9 cellular contexts compared by ENCODE assay signal in genomic region chr7:39465055-39465929, GRCh38.
DNase-seq lines count a peak whose midpoint lies in the region; ATAC-seq, FAIRE-seq and TF ChIP-seq lines count a peak whose summit lies in the region.
"Had no signal": no experiment of that assay in that cellular context is flagged by ENCODE, and none has a peak within 500 bp of the region (broad histone marks: within the 10 kb centered on the region; RNA-seq: fewer than 3 reads in every experiment).

No MANE protein-coding gene starts in this region.

- H3K4me2 ChIP-seq in Loucy (ENCODE audit: low read depth, low read length, poor library complexity, severe bottlenecking), result peak overlapping the region; percentile 33

- H3K4me3 Mint-ChIP-seq in T-helper 2 cell treated with Interferon-gamma antibody and Interleukin-4, amounts not matched to agents 5 μg/mL and 100 μg/mL, for 36 hours, result peak overlapping the region; percentile 43
- no peak overlapping the region for H3K4me3 Mint-ChIP-seq in memory B cell

- H3K9me3 ChIP-seq in Loucy (ENCODE audit: insufficient read depth, low read depth, low read length) (no peaks in the 10 kb centered on the region), thyroid gland (no peaks in the 10 kb centered on the region)

- H3K27me3 Mint-ChIP-seq in T-helper 2 cell treated with Interferon-gamma antibody and Interleukin-4, amounts not matched to agents 5 μg/mL and 100 μg/mL, for 36 hours (ENCODE audit: low read depth), result peaks cover 28% of the 10 kb centered on the region
- H3K27me3 Mint-ChIP-seq in memory B cell, result peaks cover 5% of the 10 kb centered on the region

- no peaks in the 10 kb centered on the region for H3K36me3 Mint-ChIP-seq in T-helper 2 cell treated with Interferon-gamma antibody and Interleukin-4, amounts not matched to agents 5 μg/mL and 100 μg/mL, for 36 hours (ENCODE audit: low read depth)
- no peaks in the 10 kb centered on the region for H3K36me3 Mint-ChIP-seq in memory B cell
- H3K36me3 Mint-ChIP-seq: IgD-negative memory B cell had no signal

- H3K4me1 Mint-ChIP-seq in T-helper 2 cell treated with Interferon-gamma antibody and Interleukin-4, amounts not matched to agents 5 μg/mL and 100 μg/mL, for 36 hours (ENCODE audit: low read depth), result peaks cover 2% of the 10 kb centered on the region
- no peaks in the 10 kb centered on the region for H3K4me1 Mint-ChIP-seq in memory B cell

- H4K20me1 ChIP-seq in Loucy (ENCODE audit: insufficient read depth, low read length, poor library complexity, severe bottlenecking), result no peaks in the 10 kb centered on the region

- H3K4me1 ChIP-seq in Loucy (ENCODE audit: insufficient read depth, low read length, poor library complexity, severe bottlenecking) (peaks cover 5% of the 10 kb centered on the region), thyroid gland (no peaks in the 10 kb centered on the region)

- peak overlapping the region; percentile 64 for H2AFZ ChIP-seq in Loucy (ENCODE audit: low read length)

- H3F3A ChIP-seq in Loucy (ENCODE audit: low read depth), result no peaks in the 10 kb centered on the region

- intact Hi-C loops in thyroid gland (cut with DNase I), result no loop called here

- peak; percentile 66 for ATAC-seq in memory B cell (ENCODE audit: low read depth)

- TF ChIP-seq POLR2A in thyroid gland (IDR thresholded peaks at IDR 0.05), result no peak

- H3K9me2 ChIP-seq in Loucy (replicated peaks; ENCODE audit: low read depth, low read length), result no peaks in the 10 kb centered on the region

- peak; percentile 83 for TF ChIP-seq CTCF in Loucy (conservative IDR thresholded peaks at IDR 0.05; ENCODE audit: low read length)
- TF ChIP-seq CTCF in thyroid gland (IDR thresholded peaks at IDR 0.05), result peak in 5 of 6 experiments; percentile 30 to 95 (median 72)

- no peak overlapping the region for H3K27ac Mint-ChIP-seq in T-helper 2 cell treated with Interferon-gamma antibody and Interleukin-4, amounts not matched to agents 5 μg/mL and 100 μg/mL, for 36 hours
- H3K27ac Mint-ChIP-seq in memory B cell, result no peak overlapping the region
- H3K27ac Mint-ChIP-seq: IgD-negative memory B cell had no signal

- H3K9me3 Mint-ChIP-seq in T-helper 2 cell treated with Interferon-gamma antibody and Interleukin-4, amounts not matched to agents 5 μg/mL and 100 μg/mL, for 36 hours, result no peaks in the 10 kb centered on the region
- no peaks in the 10 kb centered on the region for H3K9me3 Mint-ChIP-seq in memory B cell
- H3K9me3 Mint-ChIP-seq: IgD-negative memory B cell had no signal

- H3K27me3 ChIP-seq in H7 (ENCODE audit: control insufficient read depth, insufficient read depth, low read length) (no peaks in the 10 kb centered on the region), Loucy (ENCODE audit: insufficient read depth, low read length, poor library complexity, severe bottlenecking) (no peaks in the 10 kb centered on the region), thyroid gland (no peaks in the 10 kb centered on the region)

- H3K4me3 ChIP-seq in H7 (ENCODE audit: insufficient read depth, low read depth, low read length), result no peak overlapping the region
- peak overlapping the region; percentile 14 for H3K4me3 ChIP-seq in Loucy (ENCODE audit: low read length, poor library complexity, severe bottlenecking)
- no peak overlapping the region for H3K4me3 ChIP-seq in thyroid gland (replicated peaks in 1 of 3)

- no peak overlapping the region for H3K9ac ChIP-seq in Loucy (ENCODE audit: low read depth, low read length, poor library complexity, severe bottlenecking)

- H3K27ac ChIP-seq in thyroid gland, result no peak overlapping the region

- DNase-seq in A172 (ENCODE audit: low spot score) (peak; percentile 80), H7 (peak; percentile 68), dermis microvascular lymphatic vessel endothelial cell (ENCODE audit: low read depth in 2 of 2) (peak; percentile 36 to 59), memory B cell (ENCODE audit: low spot score in 2 of 2) (peak; percentile 15 to 17), thyroid gland (peak; percentile 59 to 65)
- DNase-seq in T-helper 2 cell treated with Interferon-gamma antibody and Interleukin-4, amounts not matched to agents 5 μg/mL and 100 μg/mL, for 36 hours (ENCODE audit: low spot score), result peak; percentile 11

- FAIRE-seq in G401.6 (lab: Jason Lieb, UNC), result peak; percentile 97

- no peaks in the 10 kb centered on the region for H3K36me3 ChIP-seq in H7 (replicated peaks; ENCODE audit: control insufficient read depth, insufficient read depth, low read length)
- H3K36me3 ChIP-seq in Loucy (ENCODE audit: insufficient read depth, low read length), result no peaks in the 10 kb centered on the region
- no peaks in the 10 kb centered on the region for H3K36me3 ChIP-seq in thyroid gland

- no peaks in the 10 kb centered on the region for H3K79me2 ChIP-seq in Loucy (ENCODE audit: insufficient read depth, low read length)

- 35 to 38% methylated on average over 18 of the region's 18 CpGs for WGBS in thyroid gland, 2 donors

Comparison
In these comparisons a context has a peak if more than half of its experiments do, and no peak if none do; other contexts are left out.
1. DNase-seq: peak in every context shown above with its lines; median percentile 80 in A172; 68 in H7; 62 in thyroid gland; 48 in dermis microvascular lymphatic vessel endothelial cell; 16 in memory B cell; 11 in T-helper 2 cell treated with Interferon-gamma antibody and Interleukin-4, amounts not matched to agents 5 μg/mL and 100 μg/mL, for 36 hours.